In genomic region chr21:32424674-32425073, GRCh38 we compare ENCODE assay signal across 1 cellular context.
TF ChIP-seq lines count a peak whose summit lies in the region.

No MANE protein-coding gene starts in this region.

TF ChIP-seq in HEK293, 187 proteins besides CTCF, POLR2A, EP300 and RAD21 (continued from another document):
- TF ChIP-seq ZNF513 (tag by site-specific recombination; IDR thresholded peaks at IDR 0.05), result peak; percentile 68
